Comparison of ENCODE assay signal across 20 cellular contexts in the genomic region with DNA sequence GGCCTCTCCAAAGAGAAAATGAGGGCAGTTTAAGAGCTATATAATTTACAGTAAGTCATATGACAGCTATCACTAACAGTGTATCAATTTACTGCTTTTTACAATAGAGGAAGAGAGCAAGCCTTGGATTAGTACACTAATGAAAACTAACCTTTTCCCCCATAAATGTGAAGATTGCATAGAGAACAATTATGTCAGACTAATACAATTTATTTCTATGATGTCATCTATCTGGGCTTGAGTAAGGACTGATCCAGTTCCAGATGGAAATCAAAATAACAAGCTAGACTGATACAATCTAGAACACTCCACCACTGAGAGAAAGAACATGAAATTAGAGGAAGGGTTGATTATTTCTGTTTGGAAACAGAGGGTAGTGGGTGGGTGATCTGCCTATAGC.
"Had no signal": no experiment of that assay in that cellular context is flagged by ENCODE, and none has a peak within 500 bp of the region (broad histone marks: within the 10 kb centered on the region; RNA-seq: fewer than 3 reads in every experiment).

No MANE protein-coding gene starts in this region.

- ATAC-seq: foreskin keratinocyte; left cardiac atrium; psoas muscle; sciatic nerve; stimulated activated memory B cell treated with anti-CD40 and anti-IgM and Interleukin-4, amounts not matched to agents 10 μg/mL and 1 μg/mL and 100 μg/mL, for 72 hours had no signal

- H3K27me3 ChIP-seq: esophagus squamous epithelium, foreskin keratinocyte, hepatocyte, neutrophil, spleen, tibial artery, upper lobe of left lung, uterus had no signal

- H3K4me3 ChIP-seq: esophagus squamous epithelium, hepatocyte, psoas muscle, spleen, tibial artery, upper lobe of left lung, uterus had no signal

- H3K4me2 ChIP-seq: hepatocyte had no signal

- H3K9me3 ChIP-seq: esophagus squamous epithelium, neutrophil, psoas muscle, spleen, tibial artery, upper lobe of left lung, uterus had no signal

- H2AFZ ChIP-seq: hepatocyte had no signal

- H3K4me1 ChIP-seq: esophagus squamous epithelium, foreskin keratinocyte, psoas muscle, spleen, tibial artery, upper lobe of left lung, uterus had no signal

- H3K36me3 ChIP-seq: esophagus squamous epithelium, neutrophil, spleen, tibial artery, upper lobe of left lung, uterus had no signal

- H3K79me2 ChIP-seq: hepatocyte had no signal

- H3K27ac ChIP-seq: esophagus squamous epithelium, foreskin keratinocyte, hepatocyte, neutrophil, psoas muscle, spleen, tibial artery, upper lobe of left lung, uterus had no signal

- DNase-seq: esophagus squamous epithelium; foreskin keratinocyte; head of caudate nucleus; kidney; left cardiac atrium; mesendoderm; naive B cell; psoas muscle; retina; spleen; stimulated activated CD4-positive, alpha-beta T cell treated with anti-CD3 and anti-CD28 coated beads, Interleukin-15, amount 100 ng/mL, for 24 hours; stimulated activated CD4-positive, alpha-beta T cell treated with anti-CD3 and anti-CD28 coated beads, Interleukin-1b, Interleukin-23, amount 100 ng/mL, for 48 hours; stimulated activated CD4-positive, alpha-beta T cell treated with anti-CD3 and anti-CD28 coated beads, Interleukin-4, amount 100 ng/mL, for 24 hours; tibial artery; upper lobe of left lung; uterus had no signal
